In genomic region chr19:1167687-1168561, GRCh38 we compare ENCODE assay signal across 12 cellular contexts. TPM values are rescaled to one million over a fixed set of nuclear protein-coding genes. Genes with fewer than 3 reads are reported as not detected.
DNase-seq lines count a peak whose midpoint lies in the region; ATAC-seq, FAIRE-seq and TF ChIP-seq lines count a peak whose summit lies in the region.
"Had no signal": no experiment of that assay in that cellular context is flagged by ENCODE, and none has a peak within 500 bp of the region (broad histone marks: within the 10 kb centered on the region; RNA-seq: fewer than 3 reads in every experiment).

No MANE protein-coding gene starts in this region.

- H2BK120ac ChIP-seq in mesenchymal stem cell (ENCODE audit: low read depth, low read length): peak overlapping the region; percentile 29

- no peak overlapping the region for H2AFZ ChIP-seq in Loucy (ENCODE audit: low read length)
- H2AFZ ChIP-seq in mesenchymal stem cell (ENCODE audit: low read depth, low read length): no peak overlapping the region

- no peaks in the 10 kb centered on the region for H3K9me2 ChIP-seq in Loucy (replicated peaks; ENCODE audit: low read depth, low read length)

- peak overlapping the region; percentile 54 for H2AK5ac ChIP-seq in mesenchymal stem cell (ENCODE audit: low read length, severe bottlenecking)

- H3K4me2 ChIP-seq in Loucy (ENCODE audit: low read depth, low read length, poor library complexity, severe bottlenecking) (peak overlapping the region; percentile 20), mesenchymal stem cell (ENCODE audit: low read length, poor library complexity, severe bottlenecking) (no peak overlapping the region)

- ATAC-seq in HG02678 (IDR thresholded peaks at IDR 0.05; ENCODE audit: unreplicated experiment) (no peak), GM21786 (IDR thresholded peaks at IDR 0.05; ENCODE audit: unreplicated experiment) (no peak), HG03378 (IDR thresholded peaks at IDR 0.05; ENCODE audit: unreplicated experiment) (no peak)

- H3K27me3 ChIP-seq in Loucy (ENCODE audit: insufficient read depth, low read length, poor library complexity, severe bottlenecking) (no peaks in the 10 kb centered on the region), bronchial epithelial cell (ENCODE audit: control insufficient read depth, insufficient read depth, low read length) (no peaks in the 10 kb centered on the region), mesenchymal stem cell (ENCODE audit: control insufficient read depth in 1 of 2, insufficient read depth in 1 of 2, low read length in 2 of 2) (no peaks in the 10 kb centered on the region), thymus (ENCODE audit: control insufficient read depth, insufficient read depth) (no peaks in the 10 kb centered on the region)

- H3F3A ChIP-seq in Loucy (ENCODE audit: low read depth): no peaks in the 10 kb centered on the region

- H3K36me3 ChIP-seq in Loucy (ENCODE audit: insufficient read depth, low read length): no peaks in the 10 kb centered on the region
- H3K36me3 ChIP-seq in bronchial epithelial cell (ENCODE audit: control insufficient read depth, insufficient read depth, low read length): peaks cover 11% of the 10 kb centered on the region
- peaks cover 17 to 72% of the 10 kb centered on the region in 2 experiments for H3K36me3 ChIP-seq in mesenchymal stem cell (ENCODE audit: control insufficient read depth in 1 of 2, insufficient read depth in 2 of 2, low read depth in 1 of 2, low read length in 2 of 2)
- H3K36me3 ChIP-seq in thymus (ENCODE audit: control insufficient read depth, insufficient read depth): peaks cover 25% of the 10 kb centered on the region

- H3K4ac ChIP-seq in mesenchymal stem cell (ENCODE audit: low read depth in 1 of 2, low read length in 2 of 2): no peak overlapping the region

- H3K4me3 ChIP-seq in Loucy (ENCODE audit: low read length, poor library complexity, severe bottlenecking): no peak overlapping the region
- H3K4me3 ChIP-seq in bronchial epithelial cell (ENCODE audit: low read depth, low read length): peak overlapping the region; percentile 31
- H3K4me3 ChIP-seq in mesenchymal stem cell (ENCODE audit: insufficient read depth in 1 of 2, low read depth in 1 of 2, low read length in 2 of 2): peak overlapping the region in 1 of 2 experiments; percentile 89
- no peak overlapping the region for H3K4me3 ChIP-seq in thymus (ENCODE audit: low read length)

- peaks cover 76% of the 10 kb centered on the region for H3K79me2 ChIP-seq in Loucy (ENCODE audit: insufficient read depth, low read length)

- H4K20me1 ChIP-seq in Loucy (ENCODE audit: insufficient read depth, low read length, poor library complexity, severe bottlenecking): peaks cover 25% of the 10 kb centered on the region

- H4K91ac ChIP-seq in mesenchymal stem cell (ENCODE audit: low read length): peak overlapping the region; percentile 22

- peak overlapping the region; percentile 3 for H2BK5ac ChIP-seq in mesenchymal stem cell (ENCODE audit: low read depth, low read length, poor library complexity, severe bottlenecking)

- peak overlapping the region in 1 of 2 experiments; percentile 26 for H2BK12ac ChIP-seq in mesenchymal stem cell (ENCODE audit: low read length in 2 of 2)

- no peaks in the 10 kb centered on the region for H3K9me3 ChIP-seq in Loucy (ENCODE audit: insufficient read depth, low read depth, low read length)
- H3K9me3 ChIP-seq in mesenchymal stem cell (ENCODE audit: control insufficient read depth, low read length): no peaks in the 10 kb centered on the region
- H3K9me3 ChIP-seq in thymus (ENCODE audit: control insufficient read depth): no peaks in the 10 kb centered on the region

- peak overlapping the region in 1 of 2 experiments; percentile 44 for H3K18ac ChIP-seq in mesenchymal stem cell (ENCODE audit: low read depth in 1 of 2, low read length in 2 of 2)

- peak overlapping the region; percentile 6 for H2BK15ac ChIP-seq in mesenchymal stem cell (ENCODE audit: low read depth, poor library complexity, severe bottlenecking)

- WGBS in mesenchymal stem cell: 94% methylated on average over 32 of the region's 35 CpGs
- WGBS in thymus: 67% methylated on average over 35 of the region's 35 CpGs

- no peak overlapping the region for H3K14ac ChIP-seq in mesenchymal stem cell (ENCODE audit: low read length in 2 of 2)

- DNase-seq in bronchial epithelial cell (ENCODE audit: low read depth) (no peak), mesenchymal stem cell (no peak), OCI-M2 (lab: John Stamatoyannopoulos, UW; ENCODE audit: unreplicated experiment) (no peak)
- DNase-seq: Calu3; KG1; SIG-M5; stimulated activated naive CD4-positive, alpha-beta T cell treated with Interleukin-2 at 50 U/mL for 16 hours had no signal

- no peak for FAIRE-seq in bronchial epithelial cell (lab: Jason Lieb, UNC)

- peaks cover 8% of the 10 kb centered on the region for H3K79me1 ChIP-seq in mesenchymal stem cell (replicated peaks; ENCODE audit: low read length, poor library complexity, severe bottlenecking)

- no peak overlapping the region for H3K27ac ChIP-seq in mesenchymal stem cell (ENCODE audit: low read length, poor library complexity, severe bottlenecking)
- peak overlapping the region; percentile 53 for H3K27ac ChIP-seq in thymus (ENCODE audit: low read depth)

- H3K4me1 ChIP-seq in Loucy (ENCODE audit: insufficient read depth, low read length, poor library complexity, severe bottlenecking) (peaks cover 28% of the 10 kb centered on the region), mesenchymal stem cell (ENCODE audit: control insufficient read depth, insufficient read depth, low read depth, low read length) (peaks cover 70% of the 10 kb centered on the region), thymus (ENCODE audit: control insufficient read depth, insufficient read depth, low read length) (peaks cover 25% of the 10 kb centered on the region)

- no peak overlapping the region for H3K23ac ChIP-seq in mesenchymal stem cell (ENCODE audit: low read length in 2 of 2)

- TF ChIP-seq CTCF in Loucy (conservative IDR thresholded peaks at IDR 0.05; ENCODE audit: low read length): no peak
- TF ChIP-seq CTCF in bronchial epithelial cell (IDR thresholded peaks at IDR 0.05; ENCODE audit: insufficient read depth, low read length, severe bottlenecking): peak; percentile 12

- H4K8ac ChIP-seq in mesenchymal stem cell (ENCODE audit: low read length): no peak overlapping the region

- H3K9ac ChIP-seq in Loucy (ENCODE audit: low read depth, low read length, poor library complexity, severe bottlenecking) (no peak overlapping the region), mesenchymal stem cell (ENCODE audit: low read length) (peak overlapping the region; percentile 86)

RNA-seq across cellular contexts. Expression of gene SBNO2, which starts 6.1 kb away (rescaled TPM):
- 16.8 and 22.8 TPM in 2 replicates for total RNA-seq in bronchial epithelial cell
- polyA plus RNA-seq in mesenchymal stem cell (2013, experiment 1 of 2): 32.3 TPM
- 31.7 TPM for polyA plus RNA-seq in mesenchymal stem cell (2013, experiment 2 of 2)
- polyA plus RNA-seq in thymus: 62.4 TPM

RNA-seq across cellular contexts. Expression of gene STK11, which starts 37.7 kb away (rescaled TPM):
- total RNA-seq in bronchial epithelial cell: 110 and 117 TPM in 2 replicates
- polyA plus RNA-seq in mesenchymal stem cell (2013, experiment 1 of 2): 31.4 TPM
- polyA plus RNA-seq in mesenchymal stem cell (2013, experiment 2 of 2): 31.8 TPM
- 60.2 TPM for polyA plus RNA-seq in thymus
